13 cellular contexts compared by ENCODE assay signal in genomic region chr15:40289140-40289775, GRCh38. TPM values are rescaled to one million over a fixed set of nuclear protein-coding genes. Genes with fewer than 3 reads are reported as not detected.
A peak's percentile ranks its signal among the peaks of the same experiment; 100 is the strongest.
DNase-seq lines count a peak whose midpoint lies in the region; ATAC-seq, FAIRE-seq and TF ChIP-seq lines count a peak whose summit lies in the region.
"Had no signal": no experiment of that assay in that cellular context is flagged by ENCODE, and none has a peak within 500 bp of the region (broad histone marks: within the 10 kb centered on the region; RNA-seq: fewer than 3 reads in every experiment).

No MANE protein-coding gene starts in this region.

- H3K4me1 ChIP-seq in pancreas = peaks cover 0 to 11% (median 0%) of the 10 kb centered on the region in 3 donors

- DNase-seq in DMS153 (lab: John Stamatoyannopoulos, UW) = peak; percentile 34
- peak; percentile 52 for DNase-seq in cerebellar cortex (ENCODE audit: low spot score)
- peak; percentile 74 to 93 (median 78) for DNase-seq in pancreas
- DNase-seq in T-helper 1 cell = no peak
- DNase-seq in naive thymus-derived CD8-positive, alpha-beta T cell = no peak
- DNase-seq: activated B cell treated with CpG ODN at 0.5 μM for 24 hours; activated T-cell treated with anti-CD3 and anti-CD28 coated beads, Interleukin-2, amount 50 U/mL, for 72 hours; hippocampal formation; NCI-H2227 treated with DMSO at 0.1 percent for 48 hours had no signal

- intact Hi-C loops in pancreas (cut with DNase I) = loop anchor here in 1 of 3 donors (10.0 kb wide), 2 partner anchors 56 to 136 kb away; partner anchors contain the start of gene CCDC9B

- no peak overlapping the region for H3K4me3 ChIP-seq in pancreas

- no peaks in the 10 kb centered on the region for H3K9me3 ChIP-seq in pancreas

- no peaks in the 10 kb centered on the region for H3K36me3 ChIP-seq in pancreas

- FAIRE-seq in pancreas (lab: Jason Lieb, UNC) = no peak

- peak; percentile 51 for TF ChIP-seq CTCF in LNCAP (IDR thresholded peaks at IDR 0.05)
- TF ChIP-seq CTCF in pancreas (IDR thresholded peaks at IDR 0.05) = no peak

- no peak overlapping the region for H3K27ac ChIP-seq in pancreas

- H3K27ac Mint-ChIP-seq in naive thymus-derived CD8-positive, alpha-beta T cell = peak overlapping the region in 2 of 10 donors; percentile 49 to 76
- H3K27ac Mint-ChIP-seq: activated B cell treated with CpG ODN at 0.5 μM for 24 hours; activated T-cell treated with anti-CD3 and anti-CD28 coated beads, Interleukin-2, amount 50 U/mL, for 72 hours; mesothelial cell of epicardium had no signal

- no peaks in the 10 kb centered on the region for H3K27me3 Mint-ChIP-seq in naive thymus-derived CD8-positive, alpha-beta T cell
- H3K27me3 Mint-ChIP-seq: activated B cell treated with CpG ODN at 0.5 μM for 24 hours, IgD-negative memory B cell had no signal

- no peak overlapping the region for H3K4me3 Mint-ChIP-seq in naive thymus-derived CD8-positive, alpha-beta T cell
- H3K4me3 Mint-ChIP-seq: activated B cell treated with CpG ODN at 0.5 μM for 24 hours; activated T-cell treated with anti-CD3 and anti-CD28 coated beads, Interleukin-2, amount 50 U/mL, for 72 hours; IgD-negative memory B cell; mesothelial cell of epicardium had no signal

- H3K27me3 ChIP-seq in pancreas = no peaks in the 10 kb centered on the region

- peak; percentile 75 to 90 (median 85) for ATAC-seq in pancreas
- ATAC-seq in naive thymus-derived CD8-positive, alpha-beta T cell = no peak
- ATAC-seq in GM21447 (IDR thresholded peaks at IDR 0.05; ENCODE audit: unreplicated experiment) = no peak
- ATAC-seq: activated T-cell treated with anti-CD3 and anti-CD28 coated beads, Interleukin-2, amount 50 U/mL, for 72 hours had no signal

- peaks cover 0 to under 1% (median 0%) of the 10 kb centered on the region in 4 donors for H3K4me1 Mint-ChIP-seq in naive thymus-derived CD8-positive, alpha-beta T cell
- H3K4me1 Mint-ChIP-seq: activated B cell treated with CpG ODN at 0.5 μM for 24 hours had no signal

- 20 to 22% methylated on average over 6 of the region's 6 CpGs for WGBS in pancreas, 2 donors

- POLR2A ChIA-PET in naive thymus-derived CD8-positive, alpha-beta T cell (lab: Charles Lee) = interaction anchor here (0.6 kb wide), 1 partner anchor 72 kb away, joined by 3 read pairs; no protein-coding TSS in a partner anchor

- peaks cover 0 to 38% (median 0%) of the 10 kb centered on the region in 3 donors for H3K36me3 Mint-ChIP-seq in naive thymus-derived CD8-positive, alpha-beta T cell
- H3K36me3 Mint-ChIP-seq: IgD-negative memory B cell, mesothelial cell of epicardium had no signal

- no peaks in the 10 kb centered on the region for H3K9me3 Mint-ChIP-seq in naive thymus-derived CD8-positive, alpha-beta T cell
- H3K9me3 Mint-ChIP-seq: activated B cell treated with CpG ODN at 0.5 μM for 24 hours; activated T-cell treated with anti-CD3 and anti-CD28 coated beads, Interleukin-2, amount 50 U/mL, for 72 hours; IgD-negative memory B cell; mesothelial cell of epicardium had no signal

RNA-seq across cellular contexts. Expression of gene ANKRD63, which starts 6.4 kb away (rescaled TPM):
- total RNA-seq in pancreas = not detected
- not detected for polyA plus RNA-seq in pancreas
- total RNA-seq in naive thymus-derived CD8-positive, alpha-beta T cell = under 1 TPM in 1 of 2 experiments, not detected in 1; 0.31 TPM
- polyA plus RNA-seq in naive thymus-derived CD8-positive, alpha-beta T cell = under 1 TPM in 1 of 3 donors, not detected in 2; 0.20 TPM
- total RNA-seq: activated B cell treated with CpG ODN at 0.5 μM for 24 hours; activated T-cell treated with anti-CD3 and anti-CD28 coated beads, Interleukin-2, amount 50 U/mL, for 72 hours had no signal
- polyA plus RNA-seq: IgD-negative memory B cell had no signal

RNA-seq across cellular contexts. Expression of gene PLCB2, which starts 18.5 kb away (rescaled TPM):
- total RNA-seq in pancreas = 10 to 100 TPM in 2 of 6 donors, 1 to 10 TPM in 3, under 1 TPM in 1; 0.94 to 23.5 (median 4.1) TPM
- 1 to 10 TPM; 5.3 to 9.7 TPM for polyA plus RNA-seq in pancreas
- 100 to 1,000 TPM; 156 to 166 TPM for total RNA-seq in naive thymus-derived CD8-positive, alpha-beta T cell
- polyA plus RNA-seq in naive thymus-derived CD8-positive, alpha-beta T cell = 10 to 100 TPM; 14.5 to 23.0 (median 22.2) TPM

RNA-seq across cellular contexts. Expression of gene INAFM2, which starts 34.2 kb away (rescaled TPM):
- total RNA-seq in pancreas = 10 to 100 TPM in 5 of 6 donors, 1 to 10 TPM in 1; 8.1 to 16.4 (median 11.3) TPM
- 10 to 100 TPM in 1 of 2 donors, 1 to 10 TPM in 1; 6.5 to 11.7 TPM for polyA plus RNA-seq in pancreas
- 1 to 10 TPM; 6.2 to 8.1 TPM for total RNA-seq in naive thymus-derived CD8-positive, alpha-beta T cell
- polyA plus RNA-seq in naive thymus-derived CD8-positive, alpha-beta T cell = 1 to 10 TPM in 2 of 3 donors, under 1 TPM in 1; 0.69 to 2.5 (median 1.9) TPM

RNA-seq across cellular contexts. Expression of gene PAK6, which starts 50.4 kb away (rescaled TPM):
- 1 to 10 TPM; 3.2 to 5.7 (median 4.6) TPM for total RNA-seq in pancreas
- polyA plus RNA-seq in pancreas = 1 to 10 TPM; 4.3 to 6.4 TPM
- not detected for total RNA-seq in naive thymus-derived CD8-positive, alpha-beta T cell
- 1 to 10 TPM in 1 of 3 donors, not detected in 2; 1.1 TPM for polyA plus RNA-seq in naive thymus-derived CD8-positive, alpha-beta T cell
- polyA plus RNA-seq: IgD-negative memory B cell had no signal

RNA-seq across cellular contexts. Expression of gene CCDC9B, which starts 51.5 kb away (rescaled TPM):
- total RNA-seq in pancreas = 10 to 100 TPM; 18.3 to 63.6 (median 29.9) TPM
- polyA plus RNA-seq in pancreas = 10 to 100 TPM; 32.0 to 72.3 TPM
- total RNA-seq in naive thymus-derived CD8-positive, alpha-beta T cell = 1 to 10 TPM; 1.4 to 1.5 TPM
- polyA plus RNA-seq in naive thymus-derived CD8-positive, alpha-beta T cell = under 1 TPM in 2 of 3 donors, not detected in 1; 0.08 to 0.62 TPM

Comparison
In these comparisons a context has a peak if more than half of its experiments do, and no peak if none do; other contexts are left out.
1. DNase-seq: peak in DMS153 (single experiment), cerebellar cortex (single experiment) and pancreas (6 of 6); none in T-helper 1 cell (0 of 5) and naive thymus-derived CD8-positive, alpha-beta T cell (0 of 10).
2. ATAC-seq: peak in pancreas (4 of 4); none in naive thymus-derived CD8-positive, alpha-beta T cell (0 of 2) and GM21447 (single experiment).
3. RNA of gene PLCB2, which starts 18.5 kb away (total RNA-seq): 156 to 166 TPM in naive thymus-derived CD8-positive, alpha-beta T cell; 0.94 to 23.5 TPM in pancreas; every median in the first group is over 4 times any median in the second.